Comparison of ENCODE assay signal across 8 cellular contexts in genomic region chr4:121800961-121801714, GRCh38. TPM values are rescaled to one million over a fixed set of nuclear protein-coding genes. Genes with fewer than 3 reads are reported as not detected.
A peak's percentile ranks its signal among the peaks of the same experiment; 100 is the strongest.
DNase-seq lines count a peak whose midpoint lies in the region; ATAC-seq and TF ChIP-seq lines count a peak whose summit lies in the region.

EXOSC9 (plus strand) TSS chr4:121801323; CDS start chr4:121801425, 102 bp downstream.

- H4K20me1 ChIP-seq in KMS-11 (ENCODE audit: insufficient read depth), result no peaks in the 10 kb centered on the region

- no peak for TF ChIP-seq CTCF in KMS-11 (conservative IDR thresholded peaks at IDR 0.05; ENCODE audit: low read depth, low read length)
- peak in 1 of 6 experiments; percentile 17 for TF ChIP-seq CTCF in Peyer's patch (IDR thresholded peaks at IDR 0.05)

- H3K36me3 ChIP-seq in KMS-11 (ENCODE audit: insufficient read depth) (peaks cover 4% of the 10 kb centered on the region; the same call in 1 of the 2 replicates), Peyer's patch (peaks cover 0 to 32% (median 0%) of the 10 kb centered on the region in 3 donors), muscle layer of duodenum (ENCODE audit: control insufficient read depth in 1 of 2, insufficient read depth in 2 of 2, low read length in 2 of 2) (peaks cover 15 to 30% of the 10 kb centered on the region in 2 donors)

- H3K4me3 ChIP-seq in KMS-11 (IDR thresholded peaks at IDR 0.05; ENCODE audit: insufficient read depth, low read depth, low read length) (peak within 1 kb of the TSS; percentile 67), Peyer's patch (peak within 1 kb of the TSS; percentile 67 to 76 (median 71)), muscle layer of duodenum (ENCODE audit: low read depth in 1 of 2, low read length in 2 of 2) (peak within 1 kb of the TSS; percentile 93 to 97)

- H3K4me1 ChIP-seq in KMS-11 (ENCODE audit: low read depth, poor library complexity, severe bottlenecking), result peaks cover 35% of the 10 kb centered on the region
- H3K4me1 ChIP-seq in Peyer's patch, result peaks cover 0 to 12% (median 2%) of the 10 kb centered on the region in 4 donors
- H3K4me1 ChIP-seq in muscle layer of duodenum (ENCODE audit: control insufficient read depth in 1 of 2, insufficient read depth in 2 of 2, low read length in 2 of 2), result peaks cover 0 to 23% of the 10 kb centered on the region in 2 donors

- ATAC-seq in GM21723 (IDR thresholded peaks at IDR 0.05; ENCODE audit: unreplicated experiment), result peak; percentile 83
- peak; percentile 95 for ATAC-seq in esophagus mucosa

- H2AFZ ChIP-seq in KMS-11 (ENCODE audit: low read depth), result peak within 1 kb of the TSS; percentile 99

- TF ChIP-seq POLR2A in Peyer's patch (IDR thresholded peaks at IDR 0.05), result peak; percentile 41 to 55

- H3K9ac ChIP-seq in KMS-11, result peak within 1 kb of the TSS; percentile 88

- peak; percentile 93 for DNase-seq in DMS53 (lab: John Stamatoyannopoulos, UW)
- peak; percentile 82 to 96 (median 94) for DNase-seq in Peyer's patch
- DNase-seq in activated T-cell treated with anti-CD3 and anti-CD28 coated beads, Interleukin-2, amount 50 U/mL, for 48 hours, result peak; percentile 97 to 99
- peak; percentile 85 to 88 for DNase-seq in stimulated activated CD8-positive, alpha-beta memory T cell treated with anti-CD3 and anti-CD28 coated beads, Interleukin-7, amount 100 ng/mL, for 4 hours (ENCODE audit: low read depth in 2 of 2)

- peaks cover 19% of the 10 kb centered on the region; the same call in 1 of the 2 replicates for H3K79me2 ChIP-seq in KMS-11 (ENCODE audit: insufficient read depth, low read depth)

- no peaks in the 10 kb centered on the region for H3K9me3 ChIP-seq in Peyer's patch
- no peaks in the 10 kb centered on the region for H3K9me3 ChIP-seq in muscle layer of duodenum (ENCODE audit: control insufficient read depth in 1 of 2, low read length in 2 of 2)

- H3K4me2 ChIP-seq in KMS-11, result peak within 1 kb of the TSS; percentile 94

- H3K27ac ChIP-seq in KMS-11 (peak within 1 kb of the TSS; percentile 78), Peyer's patch (peak within 1 kb of the TSS; percentile 83 to 93 (median 87)), muscle layer of duodenum (ENCODE audit: low read length) (peak within 1 kb of the TSS; percentile 98)

- H3K27me3 ChIP-seq in KMS-11 (ENCODE audit: insufficient read depth, low read depth) (no peaks in the 10 kb centered on the region), Peyer's patch (no peaks in the 10 kb centered on the region), muscle layer of duodenum (ENCODE audit: low read depth, low read length) (no peaks in the 10 kb centered on the region)

RNA-seq across cellular contexts. Expression of gene EXOSC9, which starts in this region (rescaled TPM):
- 10 to 100 TPM in 3 of 4 donors, 1 to 10 TPM in 1; 9.5 to 69.3 (median 17.9) TPM for total RNA-seq in Peyer's patch
- 12.8 TPM for total RNA-seq in esophagus mucosa

Comparison
In these comparisons a context has a peak if more than half of its experiments do, and no peak if none do; other contexts are left out.
1. Peak in every context shown above with its lines: DNase-seq, ATAC-seq, H3K4me3 ChIP-seq and H3K27ac ChIP-seq.